8 cellular contexts compared by ENCODE assay signal in the genomic region with DNA sequence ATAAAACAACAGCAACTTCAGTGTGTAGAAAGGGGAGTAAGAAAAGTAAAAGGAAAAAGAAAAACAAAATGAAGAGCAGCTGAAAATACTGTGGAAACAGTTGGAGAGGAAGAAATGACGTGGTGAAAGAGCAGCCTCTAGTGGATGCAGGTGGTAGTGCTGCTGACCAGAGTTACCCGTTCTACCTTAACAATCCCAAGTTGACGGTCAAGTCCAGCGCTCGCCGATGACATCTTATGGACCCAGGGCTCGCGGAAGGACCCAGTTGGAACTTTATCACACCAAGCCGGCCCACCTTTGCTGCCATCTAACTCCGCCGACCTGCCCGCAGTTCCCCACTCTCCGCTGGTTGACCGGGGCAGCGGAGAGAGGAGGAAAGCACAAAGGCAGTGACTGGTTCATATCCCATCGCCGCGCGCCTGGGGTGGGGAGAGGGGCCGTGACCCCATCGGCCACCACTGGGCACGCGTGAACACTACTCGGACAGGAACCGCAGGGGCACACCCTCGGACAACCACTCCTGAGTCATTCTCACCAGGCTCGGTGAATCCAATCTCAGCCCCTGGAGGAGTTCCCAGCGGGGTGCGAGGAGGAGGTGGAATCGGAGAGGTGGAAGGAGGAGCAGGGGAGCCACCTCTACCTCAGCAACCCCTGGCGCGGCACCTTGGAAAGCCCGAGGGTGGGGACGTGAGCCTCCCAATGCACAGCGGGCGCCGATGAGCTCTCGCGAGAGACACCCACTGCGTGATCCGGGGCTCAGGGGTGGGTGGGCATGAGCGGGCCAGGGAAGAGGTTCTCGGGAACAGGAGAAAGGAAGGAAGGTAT.
DNase-seq lines count a peak whose midpoint lies in the region; ATAC-seq and TF ChIP-seq lines count a peak whose summit lies in the region.
"Not testable (repeated sequence)": the region's sequence is repeated elsewhere in the genome, so short reads cannot be mapped to it uniquely, and the experiment has no call there.

No MANE protein-coding gene starts in this region.

- not testable (repeated sequence) for H3K27me3 ChIP-seq in OCI-LY3 (ENCODE audit: low read depth, low read length); suprapubic skin

- not testable (repeated sequence) for TF ChIP-seq CTCF in OCI-LY3 (IDR thresholded peaks at IDR 0.05; ENCODE audit: low read depth, low read length); suprapubic skin (IDR thresholded peaks at IDR 0.05)

- not testable (repeated sequence) for H3K9me3 ChIP-seq in OCI-LY3 (ENCODE audit: insufficient read depth, low read length); suprapubic skin

- H3K4me2 ChIP-seq in OCI-LY3 (ENCODE audit: low read length) = peak overlapping the region; percentile 32; the same call in 1 of the 2 replicates

- H3K27ac Mint-ChIP-seq in central memory CD8-positive, alpha-beta T cell (ENCODE audit: low read depth) = not testable (repeated sequence)

- H3K9ac ChIP-seq in OCI-LY3 (ENCODE audit: low read length) = peak overlapping the region; percentile 50; the same call in 1 of the 2 replicates

- H3K36me3 ChIP-seq in OCI-LY3 (replicated peaks; ENCODE audit: low read depth, low read length); suprapubic skin: not testable (repeated sequence)

- H3K36me3 Mint-ChIP-seq in central memory CD8-positive, alpha-beta T cell (ENCODE audit: insufficient read depth) = not testable (repeated sequence)

- not testable (repeated sequence) for H3K79me2 ChIP-seq in OCI-LY3 (ENCODE audit: low read length)

- no CpG with 5 or more reads among the region's 43 CpGs for WGBS in suprapubic skin

- peak; percentile 85 for ATAC-seq in GM18868 (IDR thresholded peaks at IDR 0.05; ENCODE audit: unreplicated experiment)
- peak; percentile 77 for ATAC-seq in GM21619 (IDR thresholded peaks at IDR 0.05; ENCODE audit: unreplicated experiment)
- ATAC-seq in HG03139 (IDR thresholded peaks at IDR 0.05; ENCODE audit: unreplicated experiment) = peak; percentile 83
- peak; percentile 73 for ATAC-seq in central memory CD8-positive, alpha-beta T cell (replicated peaks; ENCODE audit: extremely low read depth, poor library complexity, severe bottlenecking)

- not testable (repeated sequence) for H3K4me1 ChIP-seq in OCI-LY3 (ENCODE audit: low read length); suprapubic skin

- peak overlapping the region; percentile 73 for H3K4me3 Mint-ChIP-seq in central memory CD8-positive, alpha-beta T cell

- H3K4me1 Mint-ChIP-seq in central memory CD8-positive, alpha-beta T cell = not testable (repeated sequence)

- H3K27me3 Mint-ChIP-seq in central memory CD8-positive, alpha-beta T cell = not testable (repeated sequence)

- TF ChIP-seq EP300 in suprapubic skin (IDR thresholded peaks at IDR 0.05) = not testable (repeated sequence)

- H3K4me3 ChIP-seq in OCI-LY3 (ENCODE audit: low read length) (peak overlapping the region; percentile 65; the same call in 1 of the 2 replicates), iPS-11a (ENCODE audit: low read depth, low read length) (peak overlapping the region; percentile 20), suprapubic skin (peak overlapping the region; percentile 29)

- peak; percentile 0 for DNase-seq in activated T-cell treated with anti-CD3 and anti-CD28 coated beads for 1 hour (ENCODE audit: low read depth)
- peak in 1 of 2 donors; percentile 9 for DNase-seq in central memory CD8-positive, alpha-beta T cell (ENCODE audit: low spot score in 2 of 2)
- DNase-seq in suprapubic skin (ENCODE audit: low spot score in 2 of 2) = peak in 1 of 2 donors; percentile 24

- not testable (repeated sequence) for H3K9me3 Mint-ChIP-seq in central memory CD8-positive, alpha-beta T cell

- not testable (repeated sequence) for H2AFZ ChIP-seq in OCI-LY3 (ENCODE audit: low read depth, low read length)

- H3K27ac ChIP-seq in OCI-LY3 (ENCODE audit: low read length); suprapubic skin: not testable (repeated sequence)

- H4K20me1 ChIP-seq in OCI-LY3 (ENCODE audit: insufficient read depth, low read length) = not testable (repeated sequence)

- not testable (repeated sequence) for TF ChIP-seq POLR2A in suprapubic skin (IDR thresholded peaks at IDR 0.05)
